In genomic region chr2:113246606-113247005, GRCh38 we compare ENCODE assay signal across 19 cellular contexts. TPM values are rescaled to one million over a fixed set of nuclear protein-coding genes. Genes with fewer than 3 reads are reported as not detected.
DNase-seq lines count a peak whose midpoint lies in the region; ATAC-seq, FAIRE-seq and TF ChIP-seq lines count a peak whose summit lies in the region.
"Had no signal": no experiment of that assay in that cellular context is flagged by ENCODE, and none has a peak within 500 bp of the region (broad histone marks: within the 10 kb centered on the region; RNA-seq: fewer than 3 reads in every experiment).

No MANE protein-coding gene starts in this region.

- no peaks in the 10 kb centered on the region for H3K27me3 Mint-ChIP-seq in Caco-2 (ENCODE audit: insufficient read depth, unreplicated experiment)
- H3K27me3 Mint-ChIP-seq in T-helper 17 cell, result peaks cover 11% of the 10 kb centered on the region
- H3K27me3 Mint-ChIP-seq in nephron progenitor cell (ENCODE audit: low read depth, poor library complexity), result peaks cover 12% of the 10 kb centered on the region
- H3K27me3 Mint-ChIP-seq: CD4-positive, alpha-beta memory T cell had no signal

- no peak overlapping the region for H2AFZ ChIP-seq in keratinocyte (ENCODE audit: control insufficient read depth, low read length)

- no peaks in the 10 kb centered on the region for H4K20me1 ChIP-seq in keratinocyte (ENCODE audit: control insufficient read depth, extremely low read depth, insufficient read depth, low read length)

- H3K27me3 ChIP-seq in Caco-2 (replicated peaks; ENCODE audit: control insufficient read depth, insufficient read depth, low read length), result no peaks in the 10 kb centered on the region
- no peaks in the 10 kb centered on the region for H3K27me3 ChIP-seq in keratinocyte (ENCODE audit: control insufficient read depth, extremely low read depth, insufficient read depth, low read length)
- H3K27me3 ChIP-seq in psoas muscle (ENCODE audit: insufficient read depth in 3 of 3, low read length in 2 of 3), result no peaks in the 10 kb centered on the region

- H3K4me3 ChIP-seq in Caco-2 (ENCODE audit: low read depth, low read length) (no peak overlapping the region), keratinocyte (ENCODE audit: control insufficient read depth in 2 of 3, extremely low read depth in 1 of 3, insufficient read depth in 2 of 3, low read depth in 1 of 3, low read length in 3 of 3) (no peak overlapping the region), psoas muscle (no peak overlapping the region)
- H3K4me3 ChIP-seq: GM12878, HAP-1 had no signal

- H3K36me3 Mint-ChIP-seq in Caco-2 (ENCODE audit: insufficient read depth, unreplicated experiment) (peaks cover 43% of the 10 kb centered on the region), T-helper 17 cell (ENCODE audit: low read depth) (no peaks in the 10 kb centered on the region), nephron progenitor cell (ENCODE audit: low read depth) (peaks cover 94% of the 10 kb centered on the region)

- no peak for ATAC-seq in T-helper 17 cell
- no peak for ATAC-seq in HG02623 (IDR thresholded peaks at IDR 0.05; ENCODE audit: unreplicated experiment)
- no peak for ATAC-seq in psoas muscle
- ATAC-seq: GM12878 had no signal

- POLR2A ChIA-PET in Caco-2 (lab: Charles Lee), result no interaction called here

- H3K36me3 ChIP-seq in Caco-2 (ENCODE audit: control insufficient read depth, insufficient read depth, low read length) (0 out of 2 replicates have a peak, but pooled peaks cover 1% of the 10 kb centered on the region), keratinocyte (ENCODE audit: control insufficient read depth in 2 of 2, extremely low read depth in 1 of 2, insufficient read depth in 2 of 2, low read length in 2 of 2) (no peaks in the 10 kb centered on the region), psoas muscle (ENCODE audit: insufficient read depth in 1 of 2, low read depth in 1 of 2) (no peaks in the 10 kb centered on the region)
- H3K36me3 ChIP-seq: HAP-1 had no signal

- BruUV-seq in Caco-2 (replicated peaks; lab: Mats Ljungman, UMichigan), result no TSS peak

- intact Hi-C loops in Caco-2 (cut with micrococcal nuclease; ENCODE audit: unreplicated experiment), result loop anchor here (5.0 kb wide), 1 partner anchor 109 kb away; no protein-coding TSS in a partner anchor
- intact Hi-C loops in psoas muscle (cut with DNase I), result loop anchor here in 1 of 2 donors (5.0 kb wide), 1 partner anchor 44 kb away; no protein-coding TSS in a partner anchor

- peak overlapping the region; percentile 70 for H3K27ac Mint-ChIP-seq in Caco-2 (ENCODE audit: unreplicated experiment)
- H3K27ac Mint-ChIP-seq in T-helper 17 cell, result peak overlapping the region; percentile 61
- H3K27ac Mint-ChIP-seq in nephron progenitor cell, result peak overlapping the region; percentile 82

- H3K9ac ChIP-seq in keratinocyte (ENCODE audit: control insufficient read depth, extremely low read depth, insufficient read depth, low read length), result no peak overlapping the region
- H3K9ac ChIP-seq: KMS-11 had no signal

- H3K9me3 Mint-ChIP-seq in Caco-2 (ENCODE audit: unreplicated experiment), result no peaks in the 10 kb centered on the region
- H3K9me3 Mint-ChIP-seq in nephron progenitor cell, result no peaks in the 10 kb centered on the region
- H3K9me3 Mint-ChIP-seq: CD4-positive, alpha-beta memory T cell had no signal

- DNase-seq in Caco-2 (no peak), T-helper 17 cell (no peak), keratinocyte (ENCODE audit: low read depth, low spot score) (no peak), nephron progenitor cell (no peak), psoas muscle (no peak), cerebellum (ENCODE audit: low spot score) (no peak), NCI-H82 treated with DMSO at 0.1 percent for 48 hours (lab: John Stamatoyannopoulos, UW; ENCODE audit: unreplicated experiment) (no peak)
- DNase-seq: AML-193; Calu3; CD4-positive, alpha-beta memory T cell; DND-41; EL had no signal

- no peaks in the 10 kb centered on the region for H3K79me2 ChIP-seq in keratinocyte (ENCODE audit: control insufficient read depth, insufficient read depth, low read length)

- 88 to 92% (median 90%) methylated on average over 14 of the region's 14 CpGs for WGBS in psoas muscle, 3 donors

- CTCF ChIA-PET in Caco-2 (lab: Charles Lee), result interaction anchor here (1.1 to 6.0 kb wide), 3 partner anchors 9 to 41 kb away, joined by 3 to 48 read pairs (median 4); no protein-coding TSS in a partner anchor

- no peaks in the 10 kb centered on the region for H3K9me3 ChIP-seq in Caco-2
- no peaks in the 10 kb centered on the region for H3K9me3 ChIP-seq in T-helper 17 cell (ENCODE audit: control insufficient read depth, low read length, poor library complexity, severe bottlenecking)
- H3K9me3 ChIP-seq in keratinocyte (ENCODE audit: control insufficient read depth, low read depth, low read length), result no peaks in the 10 kb centered on the region
- H3K9me3 ChIP-seq in psoas muscle, result no peaks in the 10 kb centered on the region
- H3K9me3 ChIP-seq: HAP-1 had no signal

- dilution Hi-C loops in keratinocyte (cut with MboI; ENCODE audit: extremely low pct_ligation_motif_present, low sequenced_read_pairs), result no loop called here

- H3K4me1 ChIP-seq in Caco-2 (peaks cover 15% of the 10 kb centered on the region; the same call in 1 of the 2 replicates), keratinocyte (ENCODE audit: control insufficient read depth, extremely low read depth, insufficient read depth, low read length) (peaks cover 28% of the 10 kb centered on the region), psoas muscle (no peaks in the 10 kb centered on the region)
- H3K4me1 ChIP-seq: HAP-1 had no signal

- H3K4me2 ChIP-seq in keratinocyte (ENCODE audit: control insufficient read depth, extremely low read depth, insufficient read depth, low read depth, low read length), result no peak overlapping the region
- H3K4me2 ChIP-seq: KMS-11 had no signal

- H3K4me1 Mint-ChIP-seq in Caco-2 (ENCODE audit: low read depth, unreplicated experiment) (peaks cover 34% of the 10 kb centered on the region), T-helper 17 cell (peaks cover 31% of the 10 kb centered on the region), nephron progenitor cell (peaks cover 68% of the 10 kb centered on the region)

- H3K4me3 Mint-ChIP-seq in Caco-2 (ENCODE audit: unreplicated experiment), result no peak overlapping the region
- no peak overlapping the region for H3K4me3 Mint-ChIP-seq in T-helper 17 cell
- H3K4me3 Mint-ChIP-seq in nephron progenitor cell, result no peak overlapping the region
- H3K4me3 Mint-ChIP-seq: CD4-positive, alpha-beta memory T cell had no signal

- TF ChIP-seq CTCF in Caco-2 (IDR thresholded peaks at IDR 0.05; ENCODE audit: insufficient read depth in 1 of 2, low read depth in 1 of 2, low read length in 1 of 2, severe bottlenecking in 1 of 2, unreplicated experiment in 1 of 2), result no peak
- no peak for TF ChIP-seq CTCF in keratinocyte (optimal IDR thresholded peaks at IDR 0.05 in 1 of 3, IDR thresholded peaks at IDR 0.05 in 1 of 3, conservative IDR thresholded peaks at IDR 0.05 in 1 of 3; ENCODE audit: extremely low read depth in 1 of 3, insufficient read depth in 2 of 3, low read length in 3 of 3)
- TF ChIP-seq CTCF in nephron progenitor cell (IDR thresholded peaks at IDR 0.05), result no peak
- TF ChIP-seq CTCF in psoas muscle (IDR thresholded peaks at IDR 0.05), result no peak

- H3K27ac ChIP-seq in keratinocyte (ENCODE audit: control insufficient read depth, insufficient read depth, low read length), result peak overlapping the region; percentile 38
- no peak overlapping the region for H3K27ac ChIP-seq in psoas muscle
- H3K27ac ChIP-seq: C4-2B, KMS-11 had no signal

- no peak for FAIRE-seq in keratinocyte (lab: Jason Lieb, UNC)
- FAIRE-seq: A204.1, GM12878 had no signal

- H3K9me1 ChIP-seq in keratinocyte (ENCODE audit: control insufficient read depth, extremely low read depth, insufficient read depth, low read length), result no peaks in the 10 kb centered on the region

RNA-seq across cellular contexts. Expression of gene PAX8, which starts 32.1 kb away (rescaled TPM):
- total RNA-seq in Caco-2 (2022), result 7.5 and 7.7 TPM in 2 replicates
- 1 to 10 TPM in 1 of 2 donors, under 1 TPM in 1; 0.21 to 1.4 TPM for total RNA-seq in T-helper 17 cell
- 3.4 to 5.9 TPM (median 4.4 TPM) in 3 replicates for polyA plus RNA-seq in keratinocyte
- polyA plus RNA-seq in keratinocyte (2011; ENCODE audit: low read depth), result 3.4 TPM
- 5.5 and 7.0 TPM in 2 replicates for polyA plus RNA-seq in keratinocyte (2011; cell fraction: cytosol; rRNA removed)
- polyA plus RNA-seq in keratinocyte (2011; cell fraction: nucleus; rRNA removed), result 7.3 and 7.6 TPM in 2 replicates
- polyA plus RNA-seq in keratinocyte (2012; ENCODE audit: low replicate concordance), result 8.2 and 8.9 TPM in 2 replicates
- polyA minus RNA-seq in keratinocyte, result 5.7 to 8.2 TPM (median 6.8 TPM) in 3 replicates
- polyA minus RNA-seq in keratinocyte (2011; cell fraction: cytosol; rRNA and poly(A)+ RNA removed), result 2.1 TPM
- 5.5 and 6.1 TPM in 2 replicates for polyA minus RNA-seq in keratinocyte (2011; cell fraction: nucleus; rRNA and poly(A)+ RNA removed)
- total RNA-seq in psoas muscle, result under 1 TPM in 3 of 4 donors, not detected in 1; 0.19 to 0.36 (median 0.34) TPM
- 1 to 10 TPM in 1 of 3 donors, under 1 TPM in 2; 0.12 to 3.1 (median 0.78) TPM for polyA plus RNA-seq in psoas muscle
- not detected for total RNA-seq in cerebellum
- total RNA-seq: G401 had no signal
